ENCODE assay signal across 18 cellular contexts in genomic region chr5:45062044-45062443, GRCh38.
DNase-seq lines count a peak whose midpoint lies in the region; FAIRE-seq and TF ChIP-seq lines count a peak whose summit lies in the region.
"Had no signal": no experiment of that assay in that cellular context is flagged by ENCODE, and none has a peak within 500 bp of the region (broad histone marks: within the 10 kb centered on the region; RNA-seq: fewer than 3 reads in every experiment).

No MANE protein-coding gene starts in this region.

- TF ChIP-seq RAD21 in H1 (IDR thresholded peaks at IDR 0.05 in 1 of 2, conservative IDR thresholded peaks at IDR 0.05 in 1 of 2; ENCODE audit: low read depth in 2 of 2, low read length in 2 of 2) = no peak

- 0 out of 2 replicates have a peak overlapping the region, but pooled peaks have one; percentile 72 for H2BK12ac ChIP-seq in H1 (ENCODE audit: low read depth, low read length)

- TF ChIP-seq CTCF in H1 (IDR thresholded peaks at IDR 0.05; ENCODE audit: control extremely low read depth in 1 of 3, insufficient read depth in 1 of 3, low read depth in 1 of 3, low read length in 3 of 3) = no peak

- no peak overlapping the region for H3K4me2 ChIP-seq in H1 (ENCODE audit: insufficient read depth in 1 of 2, low read depth in 2 of 2, low read length in 2 of 2)
- H3K4me2 ChIP-seq: A549, BLaER1 had no signal

- H2BK5ac ChIP-seq in H1 (ENCODE audit: low read depth, low read length) = peak overlapping the region; percentile 21; the same call in 1 of the 2 replicates

- no peak overlapping the region for H2AK5ac ChIP-seq in H1 (ENCODE audit: low read depth, low read length)

- no peak overlapping the region for H3K9ac ChIP-seq in H1 (replicated peaks in 1 of 4; ENCODE audit: extremely low read depth in 1 of 4, low read depth in 3 of 4, low read length in 3 of 4)
- H3K9ac ChIP-seq: BLaER1 had no signal

- peak overlapping the region; percentile 92; the same call in 1 of the 2 replicates for H2BK20ac ChIP-seq in H1 (ENCODE audit: low read length)

- H3K4me1 ChIP-seq in H1 (replicated peaks in 1 of 4; ENCODE audit: control insufficient read depth in 3 of 4, insufficient read depth in 4 of 4, low read length in 3 of 4) = peaks cover 0 to 19% (median 3%) of the 10 kb centered on the region in 4 experiments; a peak in 4 of 7 replicates
- H3K4me1 ChIP-seq: A549, BLaER1 had no signal

- H3K9me3 ChIP-seq in H1 (ENCODE audit: insufficient read depth in 2 of 2, low read depth in 1 of 2, low read length in 1 of 2) = no peaks in the 10 kb centered on the region
- H3K9me3 ChIP-seq: A549, BLaER1 had no signal

- H3K79me2 ChIP-seq in H1 (ENCODE audit: control insufficient read depth in 1 of 2, insufficient read depth in 2 of 2, low read length in 2 of 2) = no peaks in the 10 kb centered on the region

- POLR2A ChIA-PET in H1 (lab: Charles Lee; ENCODE audit: partially characterized antibody) = no interaction called here

- no peak overlapping the region for H2AFZ ChIP-seq in H1 (ENCODE audit: low read length)

- H3K23me2 ChIP-seq in H1 (ENCODE audit: low read depth, low read length) = no peaks in the 10 kb centered on the region

- H3K23ac ChIP-seq in H1 (ENCODE audit: insufficient read length) = no peak overlapping the region

- H3K27me3 ChIP-seq in H1 (replicated peaks in 1 of 4; ENCODE audit: control insufficient read depth in 3 of 4, extremely low read depth in 1 of 4, insufficient read depth in 3 of 4, low read length in 3 of 4) (no peaks in the 10 kb centered on the region), H7 (ENCODE audit: control insufficient read depth, insufficient read depth, low read length) (no peaks in the 10 kb centered on the region)
- H3K27me3 ChIP-seq: BLaER1 had no signal

- no peak overlapping the region for H3K14ac ChIP-seq in H1 (ENCODE audit: insufficient read length)

- H3K36me3 ChIP-seq in H1 (ENCODE audit: control insufficient read depth in 2 of 4, insufficient read depth in 4 of 4, low read length in 3 of 4) (no peaks in the 10 kb centered on the region), H7 (replicated peaks; ENCODE audit: control insufficient read depth, insufficient read depth, low read length) (no peaks in the 10 kb centered on the region)
- H3K36me3 ChIP-seq: BLaER1 had no signal

- H4K8ac ChIP-seq in H1 (ENCODE audit: extremely low read depth, insufficient read depth, low read length) = no peak overlapping the region

- H3K18ac ChIP-seq in H1 (ENCODE audit: extremely low read depth, low read length) = no peak overlapping the region

- no peak for TF ChIP-seq POLR2A in H1 (IDR thresholded peaks at IDR 0.05; ENCODE audit: control extremely low read depth in 1 of 2, low read depth in 2 of 2, low read length in 2 of 2)

- H3K4ac ChIP-seq in H1 (replicated peaks; ENCODE audit: insufficient read length, low read depth, low read length) = no peak overlapping the region

- peak overlapping the region; percentile 62 for H4K5ac ChIP-seq in H1 (ENCODE audit: insufficient read length, low read depth, low read length)

- no peak for TF ChIP-seq EP300 in H1 (IDR thresholded peaks at IDR 0.05; ENCODE audit: borderline replicate concordance in 1 of 2, low read depth in 2 of 2, low read length in 2 of 2)

- peak overlapping the region; percentile 89 for H2BK120ac ChIP-seq in H1 (replicated peaks; ENCODE audit: low read depth, low read length)

- H3K56ac ChIP-seq in H1 (replicated peaks; ENCODE audit: insufficient read length, low read depth, low read length) = no peak overlapping the region

- FAIRE-seq in H1 (lab: Jason Lieb, UNC) = no peak
- FAIRE-seq: A549, GM12878, HTR-8/SVneo had no signal

- H3K27ac ChIP-seq in H1 (ENCODE audit: low read depth, low read length) = no peak overlapping the region
- H3K27ac ChIP-seq: 22Rv1, A549, BLaER1 had no signal

- H3K4me3 ChIP-seq in H1 (ENCODE audit: extremely low read depth in 1 of 4, insufficient read depth in 2 of 4, low read depth in 3 of 4, low read length in 4 of 4) = no peak overlapping the region
- no peak overlapping the region for H3K4me3 ChIP-seq in H7 (ENCODE audit: insufficient read depth, low read depth, low read length)
- H3K4me3 ChIP-seq: A549, BLaER1, GM12878 had no signal

- H4K91ac ChIP-seq in H1 (replicated peaks; ENCODE audit: insufficient read length, low read length) = no peak overlapping the region

- H3K79me1 ChIP-seq in H1 (ENCODE audit: low read depth, low read length) = no peaks in the 10 kb centered on the region

- DNase-seq in NCI-H2029 (lab: John Stamatoyannopoulos, UW) (peak; percentile 8), NCI-H2029 treated with DMSO at 0.1 percent for 48 hours (lab: John Stamatoyannopoulos, UW) (no peak), NCI-H1105 (lab: John Stamatoyannopoulos, UW) (peak; percentile 34), NCI-H2171 treated with DMSO at 0.1 percent for 48 hours (lab: John Stamatoyannopoulos, UW) (peak; percentile 43), H1 (ENCODE audit: low read depth in 1 of 2, low spot score in 2 of 2) (no peak), GDM1 (lab: John Stamatoyannopoulos, UW) (no peak), H7 (no peak)
- no peak for DNase-seq in activated T-cell treated with anti-CD3 and anti-CD28 coated beads, Interleukin-2, amount 50 U/mL, for 48 hours
- DNase-seq: Calu3; CD8-positive, alpha-beta T cell; DMS79 treated with DMSO at 0.1 percent for 48 hours; HFFc6; IMR-90 had no signal

- H2BK15ac ChIP-seq in H1 (ENCODE audit: low read length) = no peak overlapping the region

- H4K20me1 ChIP-seq in H1 (replicated peaks in 1 of 2; ENCODE audit: control insufficient read depth in 1 of 2, insufficient read depth in 2 of 2, low read length in 2 of 2) = no peaks in the 10 kb centered on the region
- H4K20me1 ChIP-seq: BLaER1 had no signal

- CTCF ChIA-PET in H1 (lab: Charles Lee; ENCODE audit: partially characterized antibody) = no interaction called here

TF ChIP-seq in H1, 55 proteins besides CTCF, POLR2A, EP300 and RAD21:
- TF ChIP-seq HDAC6 (IDR thresholded peaks at IDR 0.05; ENCODE audit: low read depth, low read length) = no peak

Comparison
In these comparisons a context has a peak if more than half of its experiments do, and no peak if none do; other contexts are left out.
1. DNase-seq: peak in NCI-H2029 (single experiment), NCI-H1105 (single experiment) and NCI-H2171 treated with DMSO at 0.1 percent for 48 hours (single experiment); none in NCI-H2029 treated with DMSO at 0.1 percent for 48 hours (single experiment), H1 (0 of 2), GDM1 (single experiment), H7 (single experiment) and activated T-cell treated with anti-CD3 and anti-CD28 coated beads, Interleukin-2, amount 50 U/mL, for 48 hours (0 of 2).